In the genomic region with DNA sequence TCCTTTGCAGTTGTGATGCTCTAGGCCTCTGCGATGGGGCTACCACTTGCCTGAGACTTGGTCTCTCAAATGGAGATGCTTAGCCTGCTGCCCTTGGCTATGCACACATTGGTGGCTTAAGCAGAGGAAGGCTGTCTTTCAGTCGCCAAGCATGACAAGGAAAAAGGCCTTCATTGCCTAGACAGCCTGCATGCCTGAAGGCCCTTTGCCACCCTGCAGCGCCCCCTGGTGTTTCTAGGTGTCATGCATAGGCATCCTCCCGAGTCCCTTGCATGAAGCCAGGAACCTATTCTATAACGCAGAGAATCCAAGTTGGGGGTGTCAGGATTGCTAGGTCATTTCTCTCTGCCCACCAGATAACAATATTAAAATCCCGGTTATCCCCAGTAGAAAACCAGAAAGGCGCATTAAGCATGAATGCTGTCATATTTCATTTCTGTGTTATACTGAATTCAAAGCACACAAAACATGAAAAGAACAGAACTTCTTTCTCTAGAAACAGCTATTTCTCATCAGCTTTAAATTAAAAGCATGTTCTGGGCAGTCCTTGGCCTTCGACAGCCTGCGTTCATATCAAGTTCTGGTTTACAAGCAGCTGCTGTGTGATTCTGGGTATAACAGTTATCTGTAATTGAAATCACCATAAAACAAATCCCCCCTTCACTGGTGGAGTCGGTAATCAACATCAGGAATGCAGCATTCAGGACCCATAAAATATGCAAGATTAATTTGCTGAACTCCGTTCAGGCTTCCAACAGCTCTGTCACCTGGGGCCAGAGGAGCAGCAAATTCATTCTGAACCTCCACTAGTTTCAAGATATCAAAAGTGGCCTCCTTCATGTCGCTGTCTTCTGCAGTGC, we compare ENCODE assay signal across 9 cellular contexts. TPM values are rescaled to one million over a fixed set of nuclear protein-coding genes. Genes with fewer than 3 reads are reported as not detected.
A peak's percentile ranks its signal among the peaks of the same experiment; 100 is the strongest.
DNase-seq lines count a peak whose midpoint lies in the region; ATAC-seq, FAIRE-seq and TF ChIP-seq lines count a peak whose summit lies in the region.
"Had no signal": no experiment of that assay in that cellular context is flagged by ENCODE, and none has a peak within 500 bp of the region (broad histone marks: within the 10 kb centered on the region; RNA-seq: fewer than 3 reads in every experiment).

No MANE protein-coding gene starts in this region.

- no peak for FAIRE-seq in GM12878 (lab: Jason Lieb, UNC)

- DNase-seq in ELF-1 (ENCODE audit: low read depth, low spot score) (peak; percentile 85), RKO (ENCODE audit: low spot score) (peak; percentile 68), GM12878 (ENCODE audit: low read depth, low spot score) (no peak), inferior parietal cortex (ENCODE audit: extremely low spot score) (peak; percentile 76)
- peak; percentile 49 to 52 for DNase-seq in stimulated activated CD4-positive, alpha-beta T cell treated with anti-CD3 and anti-CD28 coated beads, Interleukin-2, amount 100 ng/mL, for 48 hours

- ATAC-seq in GM21447 (IDR thresholded peaks at IDR 0.05; ENCODE audit: unreplicated experiment), result peak; percentile 65
- ATAC-seq in GM12878, result peak; percentile 98
- ATAC-seq in GM21723 (IDR thresholded peaks at IDR 0.05; ENCODE audit: unreplicated experiment), result no peak

- TF ChIP-seq POLR2A in GM12878 (IDR thresholded peaks at IDR 0.05; ENCODE audit: low read depth, low read length), result no peak

- no peak overlapping the region for H2AFZ ChIP-seq in KMS-11 (ENCODE audit: low read depth)
- no peak overlapping the region for H2AFZ ChIP-seq in GM12878 (ENCODE audit: control insufficient read depth, low read depth, low read length)

- no peak overlapping the region for H3K4me3 ChIP-seq in KMS-11 (IDR thresholded peaks at IDR 0.05; ENCODE audit: insufficient read depth, low read depth, low read length)
- no peak overlapping the region for H3K4me3 ChIP-seq in GM12878

- CTCF ChIA-PET in GM12878 (lab: Yijun Ruan, JAX), result interaction anchor here (1.5 to 1.8 kb wide), 2 partner anchors 176 to 183 kb away, joined by 3 to 23 read pairs; no protein-coding TSS in a partner anchor

- POLR2A ChIA-PET in GM12878 (lab: Charles Lee), result no interaction called here

- TF ChIP-seq RAD21 in GM12878 (IDR thresholded peaks at IDR 0.05; ENCODE audit: insufficient read depth, low read depth, low read length), result peak; percentile 75

- H3K79me2 ChIP-seq in KMS-11 (ENCODE audit: insufficient read depth, low read depth), result no peaks in the 10 kb centered on the region
- no peaks in the 10 kb centered on the region for H3K79me2 ChIP-seq in GM12878 (ENCODE audit: control insufficient read depth, insufficient read depth, low read length)

- no TSS peak for BruUV-seq in GM12878 (replicated peaks; lab: Mats Ljungman, UMichigan)

- RAD21 ChIA-PET in GM12878 (lab: Charles Lee; ENCODE audit: unreplicated experiment), result interaction anchor here (1.6 kb wide), 1 partner anchor 174 kb away, joined by 6 read pairs; no protein-coding TSS in a partner anchor

- TF ChIP-seq CTCF in KMS-11 (conservative IDR thresholded peaks at IDR 0.05; ENCODE audit: low read depth, low read length), result peak; percentile 77
- peak; percentile 77 to 86 (median 86) for TF ChIP-seq CTCF in GM12878 (IDR thresholded peaks at IDR 0.05 in 2 of 3, conservative IDR thresholded peaks at IDR 0.05 in 1 of 3; ENCODE audit: control insufficient read depth in 2 of 3, extremely low read depth in 1 of 3, insufficient read depth in 1 of 3, low read depth in 3 of 3, low read length in 3 of 3)

- H3K27me3 ChIP-seq in KMS-11 (ENCODE audit: insufficient read depth, low read depth), result no peaks in the 10 kb centered on the region
- no peaks in the 10 kb centered on the region for H3K27me3 ChIP-seq in GM12878 (replicated peaks in 1 of 2; ENCODE audit: control insufficient read depth in 2 of 2, insufficient read depth in 2 of 2, low read length in 1 of 2)

- H3K36me3 ChIP-seq in KMS-11 (ENCODE audit: insufficient read depth), result no peaks in the 10 kb centered on the region
- H3K36me3 ChIP-seq in GM12878 (ENCODE audit: control insufficient read depth in 2 of 2, insufficient read depth in 2 of 2, low read length in 1 of 2), result no peaks in the 10 kb centered on the region

- H3K4me2 ChIP-seq in KMS-11 (no peak overlapping the region), GM12878 (ENCODE audit: control insufficient read depth, insufficient read depth) (no peak overlapping the region)

- no peaks in the 10 kb centered on the region for H3K9me3 ChIP-seq in GM12878 (replicated peaks; ENCODE audit: control insufficient read depth, insufficient read depth, low read length)

- no peak overlapping the region for H3K27ac ChIP-seq in KMS-11
- no peak overlapping the region for H3K27ac ChIP-seq in GM12878 (ENCODE audit: control insufficient read depth, insufficient read depth)

- in situ Hi-C loops in GM12878 (cut with MboI), result loop anchor here (5.0 kb wide), 1 partner anchor 178 kb away; no protein-coding TSS in a partner anchor

- SMC1A ChIA-PET in GM12878 (lab: Charles Lee; ENCODE audit: uncharacterized antibody, unreplicated experiment), result interaction anchor here (0.9 to 3.0 kb wide), 3 partner anchors 172 to 343 kb away, joined by 3 to 15 read pairs (median 3); no protein-coding TSS in a partner anchor

- intact Hi-C loops in GM12878 (cut with micrococcal nuclease; ENCODE audit: unreplicated experiment), result loop anchor here (1.0 kb wide), 3 partner anchors 61 to 538 kb away; no protein-coding TSS in a partner anchor

- TF ChIP-seq EP300 in GM12878 (IDR thresholded peaks at IDR 0.05; ENCODE audit: borderline replicate concordance in 1 of 2, control insufficient read depth in 1 of 2, low read depth in 2 of 2, low read length in 2 of 2), result no peak

- H4K20me1 ChIP-seq in KMS-11 (ENCODE audit: insufficient read depth) (no peaks in the 10 kb centered on the region), GM12878 (ENCODE audit: control insufficient read depth, insufficient read depth) (no peaks in the 10 kb centered on the region)

- H3K9ac ChIP-seq in KMS-11 (no peak overlapping the region), GM12878 (ENCODE audit: control insufficient read depth, insufficient read depth, low read length) (no peak overlapping the region)

- WGBS in GM12878 (ENCODE audit: insufficient coverage, insufficient replicate concordance, low lambda C conversion rate, missing lambda C conversion rate), result 24% methylated on average over 12 of the region's 12 CpGs

- H3K4me1 ChIP-seq in KMS-11 (ENCODE audit: low read depth, poor library complexity, severe bottlenecking), result no peaks in the 10 kb centered on the region
- no peaks in the 10 kb centered on the region for H3K4me1 ChIP-seq in GM12878 (ENCODE audit: control insufficient read depth, insufficient read depth, low read length)

TF ChIP-seq in GM12878, 131 proteins besides CTCF, POLR2A, EP300 and RAD21:
- TF ChIP-seq HDAC2 (IDR thresholded peaks at IDR 0.05), result no peak
- TF ChIP-seq POU2F2 (IDR thresholded peaks at IDR 0.05; ENCODE audit: borderline replicate concordance, low read depth, low read length), result peak; percentile 66; the same call in 1 of the 3 replicates
- 0 out of 2 replicates have a peak, but pooled peaks have one; percentile 30 for TF ChIP-seq LARP7 (IDR thresholded peaks at IDR 0.05)
- peak; percentile 84 for TF ChIP-seq SMC3 (IDR thresholded peaks at IDR 0.05; ENCODE audit: borderline replicate concordance, low read length)

RNA-seq across cellular contexts. Expression of a gene that starts 59.7 kb away (rescaled TPM):
- not detected in 2 replicates for total RNA-seq in GM12878 (2013; cell fraction: nucleolus; rRNA removed)
- not detected in 2 replicates for total RNA-seq in GM12878 (2014; rRNA removed)
- total RNA-seq in GM12878 (2014; rRNA removed; fragmentation: Illumina TruSeq; extraction: Trizol), result not detected in 2 replicates
- not detected in 2 replicates for total RNA-seq in GM12878 (2021)
- polyA plus RNA-seq in GM12878 (2011; ENCODE audit: low read depth), result not detected
- polyA plus RNA-seq in GM12878 (2011; rRNA removed), result not detected in 2 replicates
- polyA plus RNA-seq in GM12878 (2011; cell fraction: cytosol; rRNA removed), result not detected in 2 replicates
- not detected in 2 replicates for polyA plus RNA-seq in GM12878 (2011; cell fraction: nucleus; rRNA removed)
- not detected in 2 replicates for polyA plus RNA-seq in GM12878 (2012)
- polyA plus RNA-seq in GM12878 (2014; fragmentation: Illumina TruSeq; extraction: Trizol), result not detected in 2 replicates
- polyA plus RNA-seq in GM12878 (2014; fragmentation: Nextera tagmentation; extraction: Ambion mirVana), result not detected
- not detected in 2 replicates for polyA plus RNA-seq in GM12878 (2014; rRNA removed)
- polyA plus RNA-seq in GM12878 (2016; fragmentation: Nextera tagmentation; extraction: Ambion mirVana), result not detected
- polyA minus RNA-seq in GM12878 (2011; rRNA and poly(A)+ RNA removed), result not detected in 2 replicates
- polyA minus RNA-seq in GM12878 (2011; cell fraction: cytosol; rRNA and poly(A)+ RNA removed), result not detected in 2 replicates
- not detected in 2 replicates for polyA minus RNA-seq in GM12878 (2011; cell fraction: nucleus; rRNA and poly(A)+ RNA removed)
- total RNA-seq: subcutaneous adipose tissue had no signal
